In the genomic region with DNA sequence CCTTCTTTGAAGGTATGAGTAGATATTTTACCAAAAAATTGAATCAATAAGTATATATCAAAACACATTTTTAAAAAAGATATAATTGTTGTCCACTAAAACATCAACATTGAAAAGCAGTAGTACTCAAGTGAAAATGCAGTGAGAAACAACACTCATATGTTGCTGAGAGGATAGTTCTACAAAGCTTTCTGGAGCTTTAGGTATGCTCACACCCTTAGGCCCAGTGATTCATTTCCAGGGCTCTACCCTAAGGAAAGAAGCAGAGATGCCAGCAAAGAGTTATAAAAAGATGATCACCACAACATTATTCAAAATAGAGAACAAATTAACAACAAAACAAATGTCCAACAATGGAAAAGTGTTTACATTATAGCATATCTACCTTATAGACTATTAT, we compare ENCODE assay signal across 16 cellular contexts.
"Had no signal": no experiment of that assay in that cellular context is flagged by ENCODE, and none has a peak within 500 bp of the region (broad histone marks: within the 10 kb centered on the region; RNA-seq: fewer than 3 reads in every experiment).

No MANE protein-coding gene starts in this region.

- H3K27ac ChIP-seq: cardiac muscle cell, dorsolateral prefrontal cortex, left ventricle myocardium inferior, neural progenitor cell, ovary, sigmoid colon, thyroid gland had no signal

- H3K4me1 ChIP-seq: sigmoid colon, thyroid gland had no signal

- ATAC-seq: activated T-helper 17 cell treated with anti-CD3 and anti-CD28 coated beads, Interleukin-2, amount 50 U/mL, for 72 hours had no signal

- H3K9me3 ChIP-seq: left ventricle myocardium inferior, ovary, sigmoid colon, thyroid gland had no signal

- H3K4me1 Mint-ChIP-seq: activated T-helper 17 cell treated with anti-CD3 and anti-CD28 coated beads, Interleukin-2, amount 50 U/mL, for 72 hours; naive B cell; neural progenitor cell had no signal

- H3K27me3 Mint-ChIP-seq: naive B cell had no signal

- H3K27me3 ChIP-seq: cardiac muscle cell, dorsolateral prefrontal cortex, neural progenitor cell, ovary, sigmoid colon, thyroid gland had no signal

- H3K4me2 ChIP-seq: neural progenitor cell had no signal

- H3K4me3 Mint-ChIP-seq: activated naive CD4-positive, alpha-beta T cell treated with anti-CD3 and anti-CD28 coated beads for 36 hours; activated T-helper 17 cell treated with anti-CD3 and anti-CD28 coated beads, Interleukin-2, amount 50 U/mL, for 72 hours; endodermal cell; naive B cell; neural progenitor cell; T-helper 2 cell treated with Interferon-gamma antibody and Interleukin-4, amounts not matched to agents 5 μg/mL and 100 μg/mL, for 36 hours had no signal

- H3K9ac ChIP-seq: neural progenitor cell had no signal

- H3K36me3 Mint-ChIP-seq: neural progenitor cell had no signal

- H3K36me3 ChIP-seq: cardiac muscle cell, left ventricle myocardium inferior, neural progenitor cell, ovary, sigmoid colon, thyroid gland had no signal

- H3K4me3 ChIP-seq: cardiac muscle cell, dorsolateral prefrontal cortex, left ventricle myocardium inferior, neural progenitor cell, ovary, sigmoid colon, thyroid gland had no signal

- H3K27ac Mint-ChIP-seq: activated naive CD4-positive, alpha-beta T cell treated with anti-CD3 and anti-CD28 coated beads for 36 hours; activated T-helper 17 cell treated with anti-CD3 and anti-CD28 coated beads, Interleukin-2, amount 50 U/mL, for 72 hours; endodermal cell; naive B cell; neural progenitor cell; T-helper 2 cell treated with Interferon-gamma antibody and Interleukin-4, amounts not matched to agents 5 μg/mL and 100 μg/mL, for 36 hours had no signal

- H3K9me3 Mint-ChIP-seq: activated naive CD4-positive, alpha-beta T cell treated with anti-CD3 and anti-CD28 coated beads for 36 hours; activated T-helper 17 cell treated with anti-CD3 and anti-CD28 coated beads, Interleukin-2, amount 50 U/mL, for 72 hours; neural progenitor cell; T-helper 2 cell treated with Interferon-gamma antibody and Interleukin-4, amounts not matched to agents 5 μg/mL and 100 μg/mL, for 36 hours had no signal

- H2AFZ ChIP-seq: neural progenitor cell had no signal

- DNase-seq: activated CD4-positive, CD25-positive, alpha-beta regulatory T cell; activated naive CD4-positive, alpha-beta T cell treated with anti-CD3 and anti-CD28 coated beads for 36 hours; dorsolateral prefrontal cortex; endodermal cell; erythroblast; hippocampal formation; left ventricle myocardium inferior; naive B cell; ovary; sigmoid colon; stimulated activated CD4-positive, alpha-beta T cell treated with anti-CD3 and anti-CD28 coated beads, Interleukin-1b, Interleukin-23, amount 100 ng/mL, for 48 hours; thyroid gland had no signal
